1 cellular context compared by ENCODE assay signal in the genomic region with DNA sequence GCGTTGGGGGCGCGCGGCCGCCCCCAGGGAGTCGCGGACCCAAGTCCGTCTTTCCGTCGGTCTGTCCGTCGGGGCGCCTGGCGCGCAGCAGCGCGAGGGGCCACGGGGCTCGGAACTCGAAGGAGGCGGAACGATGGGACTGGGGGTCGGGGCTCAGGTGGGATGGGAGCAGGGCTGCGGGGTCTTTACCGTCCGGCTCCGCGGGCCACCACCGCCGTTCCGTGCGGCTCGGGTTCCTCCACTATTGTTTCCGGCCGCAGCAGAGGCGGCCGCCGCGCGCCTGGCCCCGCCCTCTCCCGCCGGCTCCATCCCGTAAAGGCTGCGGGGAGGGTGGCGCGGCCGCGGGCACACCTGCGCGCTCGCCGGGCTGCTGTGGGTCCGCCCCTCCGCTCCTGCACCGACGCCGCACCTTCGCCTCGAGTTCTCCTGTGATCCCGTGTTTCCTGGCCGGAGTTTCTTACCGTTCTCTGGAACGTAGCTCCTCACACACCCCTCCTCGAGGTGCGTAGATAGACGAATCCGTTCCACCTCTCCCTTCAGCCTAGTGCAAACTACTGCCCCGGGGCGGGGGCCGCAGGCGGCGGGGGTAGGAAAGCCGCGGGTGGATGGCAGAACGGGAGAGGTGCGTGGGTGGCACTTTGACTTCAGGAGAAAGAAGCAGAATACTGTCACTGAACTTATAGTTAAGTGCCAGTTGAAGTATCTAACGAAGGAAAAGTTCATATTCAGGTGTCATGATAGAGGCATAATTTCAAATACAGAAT.
TF ChIP-seq lines count a peak whose summit lies in the region.

A gene (minus strand): TSS at position 243 of the 764 bp plus-strand sequence. CDS start 1,038 bp downstream, outside the sequence.

TF ChIP-seq in HepG2, 621 proteins besides CTCF, POLR2A, EP300 and RAD21 (continued from another document and continues in another):
- TF ChIP-seq ZNF878 (CRISPR knock-in tag; IDR thresholded peaks at IDR 0.05) (0 out of 2 replicates have a peak, but pooled peaks have one; percentile 35), ZIK1 (CRISPR knock-in tag; IDR thresholded peaks at IDR 0.05; ENCODE audit: borderline replicate concordance, low read depth) (0 out of 2 replicates have a peak, but pooled peaks have one; percentile 20), TBL1XR1 (IDR thresholded peaks at IDR 0.05; ENCODE audit: borderline replicate concordance, low read length, partially characterized antibody) (no peak), HOXA5 (CRISPR knock-in tag; IDR thresholded peaks at IDR 0.05) (peak; percentile 63), TCF12 (IDR thresholded peaks at IDR 0.05) (no peak), TCF12 (CRISPR knock-in tag; IDR thresholded peaks at IDR 0.05) (no peak), CENPT (CRISPR knock-in tag; IDR thresholded peaks at IDR 0.05; ENCODE audit: low read depth) (no peak), MTA1 (CRISPR knock-in tag; IDR thresholded peaks at IDR 0.05; ENCODE audit: borderline replicate concordance) (no peak), YY1 (IDR thresholded peaks at IDR 0.05; ENCODE audit: insufficient read depth, insufficient replicate concordance, low read depth, low read length) (peak; percentile 52), TSC22D2 (CRISPR knock-in tag; IDR thresholded peaks at IDR 0.05; ENCODE audit: borderline replicate concordance) (no peak), ETV5 (CRISPR knock-in tag; IDR thresholded peaks at IDR 0.05; ENCODE audit: borderline replicate concordance) (0 out of 2 replicates have a peak, but pooled peaks have one; percentile 38), FOXJ3 (CRISPR knock-in tag; IDR thresholded peaks at IDR 0.05; ENCODE audit: borderline replicate concordance) (no peak), ZSCAN31 (CRISPR knock-in tag; IDR thresholded peaks at IDR 0.05; ENCODE audit: low read depth) (peak; percentile 41; the same call in 1 of the 2 replicates), ZNF333 (CRISPR knock-in tag; IDR thresholded peaks at IDR 0.05; ENCODE audit: borderline replicate concordance) (no peak), ZNF101 (CRISPR knock-in tag; IDR thresholded peaks at IDR 0.05; ENCODE audit: borderline replicate concordance, low read depth) (no peak), FOSL2 (CRISPR knock-in tag; IDR thresholded peaks at IDR 0.05) (no peak), ATF7-NPFF (CRISPR knock-in tag; IDR thresholded peaks at IDR 0.05; ENCODE audit: low read depth) (peak; percentile 73), ATRX (CRISPR knock-in tag; IDR thresholded peaks at IDR 0.05; ENCODE audit: borderline replicate concordance) (no peak), SATB2 (CRISPR knock-in tag; IDR thresholded peaks at IDR 0.05) (no peak), NR2F2 (IDR thresholded peaks at IDR 0.05; ENCODE audit: borderline replicate concordance, low read depth) (no peak), SOX13 (IDR thresholded peaks at IDR 0.05) (no peak), SOX13 (CRISPR knock-in tag; conservative IDR thresholded peaks at IDR 0.05 in 1 of 2, IDR thresholded peaks at IDR 0.05 in 1 of 2) (no peak), AGO1 (IDR thresholded peaks at IDR 0.05; ENCODE audit: low read depth, low read length, poor library complexity, severe bottlenecking) (no peak), MIXL1 (CRISPR knock-in tag; IDR thresholded peaks at IDR 0.05) (no peak), ZNF564 (CRISPR knock-in tag; IDR thresholded peaks at IDR 0.05) (peak; percentile 87), TBP (CRISPR knock-in tag; IDR thresholded peaks at IDR 0.05) (no peak), ZNF44 (CRISPR knock-in tag; IDR thresholded peaks at IDR 0.05) (no peak), TBX3 (IDR thresholded peaks at IDR 0.05; ENCODE audit: borderline replicate concordance) (no peak), GTF2F1 (IDR thresholded peaks at IDR 0.05; ENCODE audit: low read length) (no peak), NR3C1 (CRISPR knock-in tag; IDR thresholded peaks at IDR 0.05) (no peak), ZNF260 (CRISPR knock-in tag; IDR thresholded peaks at IDR 0.05; ENCODE audit: borderline replicate concordance, low read depth) (no peak), HDAC6 (IDR thresholded peaks at IDR 0.05; ENCODE audit: low read depth, low read length) (no peak)
- TF ChIP-seq, protein P1, sequence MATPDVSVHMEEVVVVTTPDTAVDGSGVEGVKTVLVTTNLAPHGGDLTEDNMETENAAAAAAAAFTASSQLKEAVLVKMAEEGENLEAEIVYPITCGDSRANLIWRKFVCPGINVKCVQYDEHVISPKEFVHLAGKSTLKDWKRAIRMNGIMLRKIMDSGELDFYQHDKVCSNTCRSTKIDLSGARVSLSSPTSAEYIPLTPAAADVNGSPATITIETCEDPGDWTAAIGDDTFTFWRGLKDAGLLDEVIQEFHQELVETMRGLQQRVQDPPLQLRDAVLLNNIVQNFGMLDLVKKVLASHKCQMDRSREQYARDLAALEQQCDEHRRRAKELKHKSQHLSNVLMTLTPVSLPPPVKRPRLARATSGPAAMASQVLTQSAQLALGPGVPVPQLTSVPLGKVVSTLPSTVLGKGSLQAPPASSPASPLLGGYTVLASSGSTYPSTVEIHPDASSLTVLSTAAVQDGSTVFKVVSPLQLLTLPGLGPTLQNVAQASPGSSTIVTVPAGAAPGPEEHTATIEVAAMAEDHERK (CRISPR knock-in tag; IDR thresholded peaks at IDR 0.05; ENCODE audit: low read depth) = no peak
- TF ChIP-seq, protein P2, sequence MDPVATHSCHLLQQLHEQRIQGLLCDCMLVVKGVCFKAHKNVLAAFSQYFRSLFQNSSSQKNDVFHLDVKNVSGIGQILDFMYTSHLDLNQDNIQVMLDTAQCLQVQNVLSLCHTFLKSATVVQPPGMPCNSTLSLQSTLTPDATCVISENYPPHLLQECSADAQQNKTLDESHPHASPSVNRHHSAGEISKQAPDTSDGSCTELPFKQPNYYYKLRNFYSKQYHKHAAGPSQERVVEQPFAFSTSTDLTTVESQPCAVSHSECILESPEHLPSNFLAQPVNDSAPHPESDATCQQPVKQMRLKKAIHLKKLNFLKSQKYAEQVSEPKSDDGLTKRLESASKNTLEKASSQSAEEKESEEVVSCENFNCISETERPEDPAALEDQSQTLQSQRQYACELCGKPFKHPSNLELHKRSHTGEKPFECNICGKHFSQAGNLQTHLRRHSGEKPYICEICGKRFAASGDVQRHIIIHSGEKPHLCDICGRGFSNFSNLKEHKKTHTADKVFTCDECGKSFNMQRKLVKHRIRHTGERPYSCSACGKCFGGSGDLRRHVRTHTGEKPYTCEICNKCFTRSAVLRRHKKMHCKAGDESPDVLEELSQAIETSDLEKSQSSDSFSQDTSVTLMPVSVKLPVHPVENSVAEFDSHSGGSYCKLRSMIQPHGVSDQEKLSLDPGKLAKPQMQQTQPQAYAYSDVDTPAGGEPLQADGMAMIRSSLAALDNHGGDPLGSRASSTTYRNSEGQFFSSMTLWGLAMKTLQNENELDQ (CRISPR knock-in tag; IDR thresholded peaks at IDR 0.05; ENCODE audit: borderline replicate concordance) = no peak
- TF ChIP-seq, protein P3, sequence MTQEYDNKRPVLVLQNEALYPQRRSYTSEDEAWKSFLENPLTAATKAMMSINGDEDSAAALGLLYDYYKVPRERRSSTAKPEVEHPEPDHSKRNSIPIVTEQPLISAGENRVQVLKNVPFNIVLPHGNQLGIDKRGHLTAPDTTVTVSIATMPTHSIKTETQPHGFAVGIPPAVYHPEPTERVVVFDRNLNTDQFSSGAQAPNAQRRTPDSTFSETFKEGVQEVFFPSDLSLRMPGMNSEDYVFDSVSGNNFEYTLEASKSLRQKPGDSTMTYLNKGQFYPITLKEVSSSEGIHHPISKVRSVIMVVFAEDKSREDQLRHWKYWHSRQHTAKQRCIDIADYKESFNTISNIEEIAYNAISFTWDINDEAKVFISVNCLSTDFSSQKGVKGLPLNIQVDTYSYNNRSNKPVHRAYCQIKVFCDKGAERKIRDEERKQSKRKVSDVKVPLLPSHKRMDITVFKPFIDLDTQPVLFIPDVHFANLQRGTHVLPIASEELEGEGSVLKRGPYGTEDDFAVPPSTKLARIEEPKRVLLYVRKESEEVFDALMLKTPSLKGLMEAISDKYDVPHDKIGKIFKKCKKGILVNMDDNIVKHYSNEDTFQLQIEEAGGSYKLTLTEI (CRISPR knock-in tag; conservative IDR thresholded peaks at IDR 0.05) = no peak
- TF ChIP-seq, protein P4, sequence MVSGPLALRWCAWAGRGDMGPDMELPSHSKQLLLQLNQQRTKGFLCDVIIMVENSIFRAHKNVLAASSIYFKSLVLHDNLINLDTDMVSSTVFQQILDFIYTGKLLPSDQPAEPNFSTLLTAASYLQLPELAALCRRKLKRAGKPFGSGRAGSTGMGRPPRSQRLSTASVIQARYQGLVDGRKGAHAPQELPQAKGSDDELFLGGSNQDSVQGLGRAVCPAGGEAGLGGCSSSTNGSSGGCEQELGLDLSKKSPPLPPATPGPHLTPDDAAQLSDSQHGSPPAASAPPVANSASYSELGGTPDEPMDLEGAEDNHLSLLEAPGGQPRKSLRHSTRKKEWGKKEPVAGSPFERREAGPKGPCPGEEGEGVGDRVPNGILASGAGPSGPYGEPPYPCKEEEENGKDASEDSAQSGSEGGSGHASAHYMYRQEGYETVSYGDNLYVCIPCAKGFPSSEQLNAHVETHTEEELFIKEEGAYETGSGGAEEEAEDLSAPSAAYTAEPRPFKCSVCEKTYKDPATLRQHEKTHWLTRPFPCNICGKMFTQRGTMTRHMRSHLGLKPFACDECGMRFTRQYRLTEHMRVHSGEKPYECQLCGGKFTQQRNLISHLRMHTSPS (CRISPR knock-in tag; IDR thresholded peaks at IDR 0.05; ENCODE audit: low read depth) = no peak
- TF ChIP-seq, protein P5, sequence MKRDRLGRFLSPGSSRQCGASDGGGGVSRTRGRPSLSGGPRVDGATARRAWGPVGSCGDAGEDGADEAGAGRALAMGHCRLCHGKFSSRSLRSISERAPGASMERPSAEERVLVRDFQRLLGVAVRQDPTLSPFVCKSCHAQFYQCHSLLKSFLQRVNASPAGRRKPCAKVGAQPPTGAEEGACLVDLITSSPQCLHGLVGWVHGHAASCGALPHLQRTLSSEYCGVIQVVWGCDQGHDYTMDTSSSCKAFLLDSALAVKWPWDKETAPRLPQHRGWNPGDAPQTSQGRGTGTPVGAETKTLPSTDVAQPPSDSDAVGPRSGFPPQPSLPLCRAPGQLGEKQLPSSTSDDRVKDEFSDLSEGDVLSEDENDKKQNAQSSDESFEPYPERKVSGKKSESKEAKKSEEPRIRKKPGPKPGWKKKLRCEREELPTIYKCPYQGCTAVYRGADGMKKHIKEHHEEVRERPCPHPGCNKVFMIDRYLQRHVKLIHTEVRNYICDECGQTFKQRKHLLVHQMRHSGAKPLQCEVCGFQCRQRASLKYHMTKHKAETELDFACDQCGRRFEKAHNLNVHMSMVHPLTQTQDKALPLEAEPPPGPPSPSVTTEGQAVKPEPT (CRISPR knock-in tag; IDR thresholded peaks at IDR 0.05; ENCODE audit: low read depth) = no peak
- TF ChIP-seq, protein P6, sequence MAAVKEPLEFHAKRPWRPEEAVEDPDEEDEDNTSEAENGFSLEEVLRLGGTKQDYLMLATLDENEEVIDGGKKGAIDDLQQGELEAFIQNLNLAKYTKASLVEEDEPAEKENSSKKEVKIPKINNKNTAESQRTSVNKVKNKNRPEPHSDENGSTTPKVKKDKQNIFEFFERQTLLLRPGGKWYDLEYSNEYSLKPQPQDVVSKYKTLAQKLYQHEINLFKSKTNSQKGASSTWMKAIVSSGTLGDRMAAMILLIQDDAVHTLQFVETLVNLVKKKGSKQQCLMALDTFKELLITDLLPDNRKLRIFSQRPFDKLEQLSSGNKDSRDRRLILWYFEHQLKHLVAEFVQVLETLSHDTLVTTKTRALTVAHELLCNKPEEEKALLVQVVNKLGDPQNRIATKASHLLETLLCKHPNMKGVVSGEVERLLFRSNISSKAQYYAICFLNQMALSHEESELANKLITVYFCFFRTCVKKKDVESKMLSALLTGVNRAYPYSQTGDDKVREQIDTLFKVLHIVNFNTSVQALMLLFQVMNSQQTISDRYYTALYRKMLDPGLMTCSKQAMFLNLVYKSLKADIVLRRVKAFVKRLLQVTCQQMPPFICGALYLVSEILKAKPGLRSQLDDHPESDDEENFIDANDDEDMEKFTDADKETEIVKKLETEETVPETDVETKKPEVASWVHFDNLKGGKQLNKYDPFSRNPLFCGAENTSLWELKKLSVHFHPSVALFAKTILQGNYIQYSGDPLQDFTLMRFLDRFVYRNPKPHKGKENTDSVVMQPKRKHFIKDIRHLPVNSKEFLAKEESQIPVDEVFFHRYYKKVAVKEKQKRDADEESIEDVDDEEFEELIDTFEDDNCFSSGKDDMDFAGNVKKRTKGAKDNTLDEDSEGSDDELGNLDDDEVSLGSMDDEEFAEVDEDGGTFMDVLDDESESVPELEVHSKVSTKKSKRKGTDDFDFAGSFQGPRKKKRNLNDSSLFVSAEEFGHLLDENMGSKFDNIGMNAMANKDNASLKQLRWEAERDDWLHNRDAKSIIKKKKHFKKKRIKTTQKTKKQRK (IDR thresholded peaks at IDR 0.05; ENCODE audit: low read length) = no peak
- TF ChIP-seq, protein P7, sequence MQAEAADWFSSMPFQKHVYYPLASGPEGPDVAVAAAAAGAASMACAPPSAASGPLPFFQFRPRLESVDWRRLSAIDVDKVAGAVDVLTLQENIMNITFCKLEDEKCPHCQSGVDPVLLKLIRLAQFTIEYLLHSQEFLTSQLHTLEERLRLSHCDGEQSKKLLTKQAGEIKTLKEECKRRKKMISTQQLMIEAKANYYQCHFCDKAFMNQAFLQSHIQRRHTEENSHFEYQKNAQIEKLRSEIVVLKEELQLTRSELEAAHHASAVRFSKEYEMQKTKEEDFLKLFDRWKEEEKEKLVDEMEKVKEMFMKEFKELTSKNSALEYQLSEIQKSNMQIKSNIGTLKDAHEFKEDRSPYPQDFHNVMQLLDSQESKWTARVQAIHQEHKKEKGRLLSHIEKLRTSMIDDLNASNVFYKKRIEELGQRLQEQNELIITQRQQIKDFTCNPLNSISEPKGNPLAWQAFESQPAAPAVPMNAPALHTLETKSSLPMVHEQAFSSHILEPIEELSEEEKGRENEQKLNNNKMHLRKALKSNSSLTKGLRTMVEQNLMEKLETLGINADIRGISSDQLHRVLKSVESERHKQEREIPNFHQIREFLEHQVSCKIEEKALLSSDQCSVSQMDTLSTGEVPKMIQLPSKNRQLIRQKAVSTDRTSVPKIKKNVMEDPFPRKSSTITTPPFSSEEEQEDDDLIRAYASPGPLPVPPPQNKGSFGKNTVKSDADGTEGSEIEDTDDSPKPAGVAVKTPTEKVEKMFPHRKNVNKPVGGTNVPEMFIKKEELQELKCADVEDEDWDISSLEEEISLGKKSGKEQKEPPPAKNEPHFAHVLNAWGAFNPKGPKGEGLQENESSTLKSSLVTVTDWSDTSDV (CRISPR knock-in tag; IDR thresholded peaks at IDR 0.05) = no peak
- TF ChIP-seq, protein P8, sequence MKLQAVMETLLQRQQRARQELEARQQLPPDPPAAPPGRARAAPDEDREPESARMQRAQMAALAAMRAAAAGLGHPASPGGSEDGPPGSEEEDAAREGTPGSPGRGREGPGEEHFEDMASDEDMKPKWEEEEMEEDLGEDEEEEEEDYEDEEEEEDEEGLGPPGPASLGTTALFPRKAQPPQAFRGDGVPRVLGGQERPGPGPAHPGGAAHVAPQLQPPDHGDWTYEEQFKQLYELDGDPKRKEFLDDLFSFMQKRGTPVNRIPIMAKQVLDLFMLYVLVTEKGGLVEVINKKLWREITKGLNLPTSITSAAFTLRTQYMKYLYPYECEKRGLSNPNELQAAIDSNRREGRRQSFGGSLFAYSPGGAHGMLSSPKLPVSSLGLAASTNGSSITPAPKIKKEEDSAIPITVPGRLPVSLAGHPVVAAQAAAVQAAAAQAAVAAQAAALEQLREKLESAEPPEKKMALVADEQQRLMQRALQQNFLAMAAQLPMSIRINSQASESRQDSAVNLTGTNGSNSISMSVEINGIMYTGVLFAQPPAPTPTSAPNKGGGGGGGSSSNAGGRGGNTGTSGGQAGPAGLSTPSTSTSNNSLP (IDR thresholded peaks at IDR 0.05; ENCODE audit: low read depth, low read length) = no peak
